8 cellular contexts compared by ENCODE assay signal in genomic region chr1:9128161-9128519, GRCh38. TPM values are rescaled to one million over a fixed set of nuclear protein-coding genes. Genes with fewer than 3 reads are reported as not detected.
DNase-seq lines count a peak whose midpoint lies in the region; ATAC-seq and TF ChIP-seq lines count a peak whose summit lies in the region.

No MANE protein-coding gene starts in this region.

- H3K27ac Mint-ChIP-seq in HFFc6, result peak overlapping the region; percentile 52; the same call in 1 of the 2 replicates
- peak overlapping the region; percentile 96 for H3K27ac Mint-ChIP-seq in type B pancreatic cell

- no peaks in the 10 kb centered on the region for H3K9me3 Mint-ChIP-seq in HFFc6
- H3K9me3 Mint-ChIP-seq in type B pancreatic cell, result peaks cover 6% of the 10 kb centered on the region

- peak; percentile 25 for ATAC-seq in left lung

- DNase-seq in AG08395 (ENCODE audit: low spot score) (peak; percentile 27), HFFc6 (no peak), astrocyte of the cerebellum (ENCODE audit: low read depth) (no peak), left lung (peak; percentile 46 to 80), type B pancreatic cell (ENCODE audit: extremely low spot score, unreplicated experiment) (no peak), GM13977 (ENCODE audit: low spot score) (no peak), NCI-H446 treated with DMSO at 0.1 percent for 48 hours (lab: John Stamatoyannopoulos, UW) (no peak), occipital lobe (lab: John Stamatoyannopoulos, UW) (no peak)

- H3K9me3 ChIP-seq in left lung, result no peaks in the 10 kb centered on the region

- H3K36me3 ChIP-seq in left lung, result no peaks in the 10 kb centered on the region

- intact Hi-C loops in left lung (cut with DNase I), result no loop called here

- TF ChIP-seq CTCF in HFFc6 (IDR thresholded peaks at IDR 0.05) (no peak), astrocyte of the cerebellum (IDR thresholded peaks at IDR 0.05; ENCODE audit: low read depth, low read length, missing control alignments) (no peak), left lung (IDR thresholded peaks at IDR 0.05) (no peak), type B pancreatic cell (conservative IDR thresholded peaks at IDR 0.05) (no peak), GM13977 (IDR thresholded peaks at IDR 0.05; ENCODE audit: extremely low read depth, insufficient read depth, missing control alignments) (no peak)

- peak overlapping the region; percentile 83 to 91 for H3K27ac ChIP-seq in left lung

- peaks cover 35% of the 10 kb centered on the region for H3K4me1 Mint-ChIP-seq in HFFc6 (ENCODE audit: low read depth)
- H3K4me1 Mint-ChIP-seq in type B pancreatic cell (ENCODE audit: unreplicated experiment), result peaks cover 15% of the 10 kb centered on the region

- H3K36me3 Mint-ChIP-seq in HFFc6 (ENCODE audit: low read depth) (no peaks in the 10 kb centered on the region), type B pancreatic cell (no peaks in the 10 kb centered on the region)

- H3K4me3 Mint-ChIP-seq in HFFc6, result peak overlapping the region; percentile 90
- H3K4me3 Mint-ChIP-seq in type B pancreatic cell, result peak overlapping the region; percentile 91

- in situ Hi-C loops in astrocyte of the cerebellum (cut with HindIII; ENCODE audit: low sequenced_read_pairs) (no loop called here), GM13977 (cut with MboI; ENCODE audit: low pct_unique_long_range_greater_than_20kb, low sequenced_read_pairs, unreplicated experiment) (no loop called here)

- peaks cover 3 to 55% of the 10 kb centered on the region in 2 donors for H3K4me1 ChIP-seq in left lung

- H3K27me3 Mint-ChIP-seq in HFFc6 (ENCODE audit: insufficient read depth) (peaks cover 3% of the 10 kb centered on the region), type B pancreatic cell (peaks cover 7% of the 10 kb centered on the region)

- H3K4me3 ChIP-seq in astrocyte of the cerebellum (ENCODE audit: low read depth, low read length), result peak overlapping the region; percentile 44
- H3K4me3 ChIP-seq in left lung, result peak overlapping the region; percentile 68 to 71

- no peaks in the 10 kb centered on the region for H3K27me3 ChIP-seq in left lung

RNA-seq across cellular contexts. Expression of gene GPR157, which starts 0.8 kb away (rescaled TPM):
- total RNA-seq in HFFc6 (2021; fragmentation: NEBNext Ultra II Directional; extraction: Animal tissue kit (Norgen Biotek cat#: 25700)), result 10 to 100 TPM in 2 of 6 experiments, 1 to 10 TPM in 4; 8.2 to 11.1 (median 9.7) TPM
- 10 to 100 TPM; 18.8 to 23.0 TPM for total RNA-seq in left lung
- 7.7 and 26.6 TPM in 2 replicates for total RNA-seq in type B pancreatic cell (ENCODE audit: low replicate concordance)
- 0.47 TPM for total RNA-seq in occipital lobe

RNA-seq across cellular contexts. Expression of gene SLC2A5, which starts 58.7 kb away (rescaled TPM):
- total RNA-seq in HFFc6 (2021; fragmentation: NEBNext Ultra II Directional; extraction: Animal tissue kit (Norgen Biotek cat#: 25700)), result under 1 TPM in 5 of 6 experiments, not detected in 1; 0.10 to 0.83 (median 0.18) TPM
- total RNA-seq in left lung (1 to 10 TPM; 1.4 to 1.6 TPM), type B pancreatic cell (ENCODE audit: low replicate concordance) (2.7 and 10.7 TPM in 2 replicates), occipital lobe (2.5 TPM)

Comparison
In these comparisons a context has a peak if more than half of its experiments do, and no peak if none do; other contexts are left out.
1. DNase-seq: peak in AG08395 (single experiment) and left lung (2 of 2); none in HFFc6 (single experiment), astrocyte of the cerebellum (single experiment), type B pancreatic cell (single experiment), GM13977 (single experiment), NCI-H446 treated with DMSO at 0.1 percent for 48 hours (single experiment) and occipital lobe (single experiment).